In the genomic region with DNA sequence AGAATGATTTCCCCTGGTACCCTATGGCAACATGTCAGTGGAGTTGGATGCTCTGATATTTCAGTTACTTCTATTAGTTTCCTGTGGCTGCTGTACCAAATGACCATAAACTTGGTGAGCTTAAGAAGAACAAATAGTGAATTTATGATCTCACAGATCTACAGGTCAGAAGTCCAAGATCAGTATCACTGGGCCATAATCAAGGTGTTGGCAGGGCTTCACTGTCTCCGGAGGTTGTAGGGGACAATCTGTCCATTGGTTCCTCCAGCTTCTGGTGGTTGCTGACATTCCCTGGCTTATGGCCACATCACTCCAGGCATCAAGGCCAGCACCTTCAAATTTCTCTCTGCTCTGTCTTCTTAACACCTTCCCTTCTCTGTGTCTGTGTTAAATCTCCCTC, we compare ENCODE assay signal across 34 cellular contexts.
"Had no signal": no experiment of that assay in that cellular context is flagged by ENCODE, and none has a peak within 500 bp of the region (broad histone marks: within the 10 kb centered on the region; RNA-seq: fewer than 3 reads in every experiment).

No MANE protein-coding gene starts in this region.

- H3K36me3 ChIP-seq: MG63 had no signal

- H3K4me3 ChIP-seq: MG63 had no signal

- H3K9me3 ChIP-seq: MG63 had no signal

- H3K27me3 ChIP-seq: MG63 had no signal

- DNase-seq: Karpas-422, Kasumi-1, MG63, MM.1S, MV-4-11, NCI-H1048, NCI-H1092, NCI-H1092 treated with DMSO at 0.1 percent for 48 hours, NCI-H1105, NCI-H1105 treated with DMSO at 0.1 percent for 48 hours, NCI-H1417, NCI-H1417 treated with DMSO at 0.1 percent for 48 hours, NCI-H1436, NCI-H1436 treated with DMSO at 0.1 percent for 48 hours, NCI-H146, NCI-H1694, NCI-H1694 treated with DMSO at 0.1 percent for 48 hours, NCI-H187, NCI-H187 treated with DMSO at 0.1 percent for 48 hours, NCI-H1930, NCI-H2029, NCI-H2029 treated with DMSO at 0.1 percent for 48 hours, NCI-H2081, NCI-H2081 treated with DMSO at 0.1 percent for 48 hours, NCI-H2107, NCI-H2171, NCI-H2171 treated with DMSO at 0.1 percent for 48 hours, NCI-H2227 treated with DMSO at 0.1 percent for 48 hours, NCI-H226, NCI-H345, NCI-H446, NCI-H446 treated with DMSO at 0.1 percent for 48 hours, NCI-H510A, NCI-H510A treated with DMSO at 0.1 percent for 48 hours had no signal
